In genomic region chr19:9820043-9820442, GRCh38 we compare ENCODE assay signal across 8 cellular contexts. TPM values are rescaled to one million over a fixed set of nuclear protein-coding genes. Genes with fewer than 3 reads are reported as not detected.
A peak's percentile ranks its signal among the peaks of the same experiment; 100 is the strongest.
DNase-seq lines count a peak whose midpoint lies in the region; ATAC-seq, FAIRE-seq and TF ChIP-seq lines count a peak whose summit lies in the region.
"Not testable (repeated sequence)": the region's sequence is repeated elsewhere in the genome, so short reads cannot be mapped to it uniquely, and the experiment has no call there.

No MANE protein-coding gene starts in this region.

- H3K27ac ChIP-seq in GM12878 (ENCODE audit: control insufficient read depth, insufficient read depth): not testable (repeated sequence)
- H3K27ac ChIP-seq in esophagus squamous epithelium: peak overlapping the region; percentile 97 to 99 (median 98)
- H3K27ac ChIP-seq in lung (ENCODE audit: low read depth in 1 of 2, low read length in 1 of 2): peak overlapping the region; percentile 41 to 87
- peak overlapping the region; percentile 93 for H3K27ac ChIP-seq in psoas muscle

- in situ Hi-C loops in GM12878 (cut with MboI): not testable (repeated sequence)

- H3K27me3 Mint-ChIP-seq in Caco-2 (ENCODE audit: insufficient read depth, unreplicated experiment); activated CD4-positive, alpha-beta T cell treated with anti-CD3 and anti-CD28 coated beads, Interleukin-2, amount 10 ng/mL, durations not matched to agents 24 days and 14 days; type B pancreatic cell: not testable (repeated sequence)

- not testable (repeated sequence) for FAIRE-seq in GM12878 (lab: Jason Lieb, UNC)

- not testable (repeated sequence) for H3K9me3 Mint-ChIP-seq in Caco-2 (ENCODE audit: unreplicated experiment); activated CD4-positive, alpha-beta T cell treated with anti-CD3 and anti-CD28 coated beads, Interleukin-2, amount 10 ng/mL, durations not matched to agents 24 days and 14 days; type B pancreatic cell

- not testable (repeated sequence) for TF ChIP-seq EP300 in GM12878 (IDR thresholded peaks at IDR 0.05; ENCODE audit: borderline replicate concordance in 1 of 2, control insufficient read depth in 1 of 2, low read depth in 2 of 2, low read length in 2 of 2)

- H3K4me3 ChIP-seq in Caco-2 (ENCODE audit: low read depth, low read length); lung: not testable (repeated sequence)
- peak overlapping the region; percentile 55 for H3K4me3 ChIP-seq in NB4 (ENCODE audit: low read depth, low read length)
- peak overlapping the region; percentile 54; the same call in 1 of the 2 replicates for H3K4me3 ChIP-seq in GM12878
- H3K4me3 ChIP-seq in esophagus squamous epithelium: peak overlapping the region in 3 of 4 donors; percentile 75 to 99 (median 98)
- peak overlapping the region; percentile 98 for H3K4me3 ChIP-seq in psoas muscle

- RAD21 ChIA-PET in GM12878 (lab: Charles Lee; ENCODE audit: unreplicated experiment): not testable (repeated sequence)

- H3K27ac Mint-ChIP-seq in Caco-2 (ENCODE audit: unreplicated experiment): peak overlapping the region; percentile 92
- peak overlapping the region; percentile 25 for H3K27ac Mint-ChIP-seq in activated CD4-positive, alpha-beta T cell treated with anti-CD3 and anti-CD28 coated beads, Interleukin-2, amount 10 ng/mL, durations not matched to agents 24 days and 14 days
- peak overlapping the region; percentile 98 for H3K27ac Mint-ChIP-seq in type B pancreatic cell

- not testable (repeated sequence) for ATAC-seq in GM12878; lung (ENCODE audit: insufficient read depth, low FRiP score); psoas muscle

- not testable (repeated sequence) for TF ChIP-seq RAD21 in GM12878 (IDR thresholded peaks at IDR 0.05; ENCODE audit: insufficient read depth, low read depth, low read length)

- not testable (repeated sequence) for H4K20me1 ChIP-seq in GM12878 (ENCODE audit: control insufficient read depth, insufficient read depth)

- H3K9me3 ChIP-seq in Caco-2; GM12878 (replicated peaks; ENCODE audit: control insufficient read depth, insufficient read depth, low read length); esophagus squamous epithelium; lung (ENCODE audit: control insufficient read depth in 2 of 2, insufficient read depth in 1 of 2, low read length in 1 of 2); psoas muscle: not testable (repeated sequence)

- peak overlapping the region; percentile 69 for H2AFZ ChIP-seq in GM12878 (ENCODE audit: control insufficient read depth, low read depth, low read length)

- H3K27me3 ChIP-seq in Caco-2 (replicated peaks; ENCODE audit: control insufficient read depth, insufficient read depth, low read length); GM12878 (replicated peaks in 1 of 2; ENCODE audit: control insufficient read depth in 2 of 2, insufficient read depth in 2 of 2, low read length in 1 of 2); esophagus squamous epithelium; lung (ENCODE audit: control insufficient read depth, insufficient read depth); psoas muscle (ENCODE audit: insufficient read depth in 3 of 3, low read length in 2 of 3): not testable (repeated sequence)

- intact Hi-C loops in Caco-2 (cut with micrococcal nuclease; ENCODE audit: unreplicated experiment); activated CD4-positive, alpha-beta T cell treated with anti-CD3 and anti-CD28 coated beads, Interleukin-2, amount 10 ng/mL, durations not matched to agents 24 days and 14 days (cut with micrococcal nuclease); GM12878 (cut with micrococcal nuclease; ENCODE audit: unreplicated experiment); esophagus squamous epithelium (cut with DNase I); psoas muscle (cut with DNase I): not testable (repeated sequence)

- BruUV-seq in Caco-2 (replicated peaks; lab: Mats Ljungman, UMichigan): TSS peak; percentile 41
- BruUV-seq in GM12878 (replicated peaks; lab: Mats Ljungman, UMichigan): not testable (repeated sequence)

- CTCF ChIA-PET in Caco-2 (lab: Charles Lee); GM12878 (lab: Yijun Ruan, JAX): not testable (repeated sequence)

- H3K4me3 Mint-ChIP-seq in Caco-2 (ENCODE audit: unreplicated experiment): peak overlapping the region; percentile 90
- peak overlapping the region; percentile 93 for H3K4me3 Mint-ChIP-seq in activated CD4-positive, alpha-beta T cell treated with anti-CD3 and anti-CD28 coated beads, Interleukin-2, amount 10 ng/mL, durations not matched to agents 24 days and 14 days
- H3K4me3 Mint-ChIP-seq in type B pancreatic cell: peak overlapping the region; percentile 93

- not testable (repeated sequence) for TF ChIP-seq POLR2A in NB4 (IDR thresholded peaks at IDR 0.05; ENCODE audit: extremely low read depth, insufficient read length); GM12878 (IDR thresholded peaks at IDR 0.05; ENCODE audit: low read depth, low read length); esophagus squamous epithelium (IDR thresholded peaks at IDR 0.05)

- H3K36me3 Mint-ChIP-seq in Caco-2 (ENCODE audit: insufficient read depth, unreplicated experiment) (peaks cover 34% of the 10 kb centered on the region), type B pancreatic cell (peaks cover 11% of the 10 kb centered on the region)
- peaks cover 21% of the 10 kb centered on the region for H3K36me3 Mint-ChIP-seq in activated CD4-positive, alpha-beta T cell treated with anti-CD3 and anti-CD28 coated beads, Interleukin-2, amount 10 ng/mL, durations not matched to agents 24 days and 14 days (ENCODE audit: low read depth)

- DNase-seq in Caco-2; NB4 (ENCODE audit: low read depth); activated CD4-positive, alpha-beta T cell treated with anti-CD3 and anti-CD28 coated beads, Interleukin-2, amount 10 ng/mL, durations not matched to agents 24 days and 14 days; GM12878 (ENCODE audit: low read depth, low spot score); esophagus squamous epithelium (lab: John Stamatoyannopoulos, UW); type B pancreatic cell (ENCODE audit: extremely low spot score, unreplicated experiment): not testable (repeated sequence)
- DNase-seq in lung (ENCODE audit: low spot score) (peak; percentile 37), psoas muscle (peak in 1 of 2 donors; percentile 51)

- POLR2A ChIA-PET in Caco-2 (lab: Charles Lee); GM12878 (lab: Charles Lee): not testable (repeated sequence)

- H3K9ac ChIP-seq in GM12878 (ENCODE audit: control insufficient read depth, insufficient read depth, low read length): not testable (repeated sequence)

- H3K36me3 ChIP-seq in Caco-2 (ENCODE audit: control insufficient read depth, insufficient read depth, low read length); GM12878 (ENCODE audit: control insufficient read depth in 2 of 2, insufficient read depth in 2 of 2, low read length in 1 of 2); lung (ENCODE audit: control insufficient read depth in 2 of 2, insufficient read depth in 2 of 2, low read length in 2 of 2); psoas muscle (ENCODE audit: insufficient read depth in 1 of 2, low read depth in 1 of 2): not testable (repeated sequence)
- peaks cover 0 to 26% (median 0%) of the 10 kb centered on the region in 3 donors for H3K36me3 ChIP-seq in esophagus squamous epithelium

- TF ChIP-seq CTCF in Caco-2 (IDR thresholded peaks at IDR 0.05; ENCODE audit: insufficient read depth in 1 of 2, low read depth in 1 of 2, low read length in 1 of 2, severe bottlenecking in 1 of 2, unreplicated experiment in 1 of 2); NB4 (IDR thresholded peaks at IDR 0.05; ENCODE audit: low read depth, low read length); GM12878 (IDR thresholded peaks at IDR 0.05 in 2 of 3, conservative IDR thresholded peaks at IDR 0.05 in 1 of 3; ENCODE audit: control insufficient read depth in 2 of 3, extremely low read depth in 1 of 3, insufficient read depth in 1 of 3, low read depth in 3 of 3, low read length in 3 of 3); esophagus squamous epithelium (IDR thresholded peaks at IDR 0.05); lung (IDR thresholded peaks at IDR 0.05; ENCODE audit: control extremely low read depth, extremely low read depth); psoas muscle (IDR thresholded peaks at IDR 0.05); type B pancreatic cell (conservative IDR thresholded peaks at IDR 0.05): not testable (repeated sequence)

- SMC1A ChIA-PET in GM12878 (lab: Charles Lee; ENCODE audit: uncharacterized antibody, unreplicated experiment): not testable (repeated sequence)

- H3K4me2 ChIP-seq in GM12878 (ENCODE audit: control insufficient read depth, insufficient read depth): peak overlapping the region; percentile 84

- H3K79me2 ChIP-seq in GM12878 (ENCODE audit: control insufficient read depth, insufficient read depth, low read length): peaks cover 20% of the 10 kb centered on the region

- H3K4me1 ChIP-seq in Caco-2; GM12878 (ENCODE audit: control insufficient read depth, insufficient read depth, low read length); lung (ENCODE audit: control insufficient read depth in 2 of 2, insufficient read depth in 2 of 2, low read length in 2 of 2): not testable (repeated sequence)
- H3K4me1 ChIP-seq in esophagus squamous epithelium (peaks cover 14 to 34% (median 18%) of the 10 kb centered on the region in 3 donors), psoas muscle (peaks cover 13% of the 10 kb centered on the region)

- WGBS in GM12878 (ENCODE audit: insufficient coverage, insufficient replicate concordance, low lambda C conversion rate, missing lambda C conversion rate): 98% methylated on average over 8 of the region's 8 CpGs
- WGBS in esophagus squamous epithelium, 2 donors: 86 to 89% methylated on average over 3 to 5 of the region's 8 CpGs
- WGBS in lung, 2 donors: 95 to 97% methylated on average over 8 of the region's 8 CpGs
- 90 to 94% (median 90%) methylated on average over 8 of the region's 8 CpGs for WGBS in psoas muscle, 3 donors

- H3K4me1 Mint-ChIP-seq in Caco-2 (ENCODE audit: low read depth, unreplicated experiment): not testable (repeated sequence)
- H3K4me1 Mint-ChIP-seq in activated CD4-positive, alpha-beta T cell treated with anti-CD3 and anti-CD28 coated beads, Interleukin-2, amount 10 ng/mL, durations not matched to agents 24 days and 14 days: peaks cover 22% of the 10 kb centered on the region
- H3K4me1 Mint-ChIP-seq in type B pancreatic cell (ENCODE audit: unreplicated experiment): peaks cover 25% of the 10 kb centered on the region

RNA-seq across cellular contexts. Expression of gene FBXL12, which starts 1.2 kb away (rescaled TPM):
- total RNA-seq in Caco-2 (2022) (37.6 and 39.9 TPM in 2 replicates), GM12878 (2014; rRNA removed) (26.2 and 28.6 TPM in 2 replicates), GM12878 (2014; rRNA removed; fragmentation: Illumina TruSeq; extraction: Trizol) (13.1 and 13.6 TPM in 2 replicates), GM12878 (2021) (22.5 and 24.5 TPM in 2 replicates), esophagus squamous epithelium (10 to 100 TPM in 3 of 4 donors, 1 to 10 TPM in 1; 6.9 to 20.0 (median 13.7) TPM), lung (10 to 100 TPM; 23.1 to 26.7 TPM), psoas muscle (10 to 100 TPM; 10.4 to 22.1 (median 12.9) TPM), type B pancreatic cell (ENCODE audit: low replicate concordance) (27.8 and 31.4 TPM in 2 replicates)
- 19.4 and 23.3 TPM in 2 replicates for total RNA-seq in activated CD4-positive, alpha-beta T cell treated with anti-CD3 and anti-CD28 coated beads, Interleukin-2, amount 10 ng/mL, durations not matched to agents 24 days and 14 days
- 56.5 and 60.6 TPM in 2 replicates for total RNA-seq in GM12878 (2013; cell fraction: nucleolus; rRNA removed)
- 12.1 TPM for polyA plus RNA-seq in GM12878 (2011; ENCODE audit: low read depth)
- polyA plus RNA-seq in GM12878 (2011; rRNA removed) (16.5 and 22.0 TPM in 2 replicates), GM12878 (2014; fragmentation: Illumina TruSeq; extraction: Trizol) (15.6 and 17.1 TPM in 2 replicates), GM12878 (2014; fragmentation: Nextera tagmentation; extraction: Ambion mirVana) (1 to 10 TPM; 1.4 to 4.1 TPM), GM12878 (2014; rRNA removed) (35.7 and 40.0 TPM in 2 replicates), GM12878 (2016; fragmentation: Nextera tagmentation; extraction: Ambion mirVana) (10 to 100 TPM; 26.8 to 27.3 TPM), lung (10 to 100 TPM; 18.8 to 27.0 TPM), psoas muscle (10 to 100 TPM; 11.4 to 16.6 (median 16.1) TPM)
- 31.7 and 43.2 TPM in 2 replicates for polyA plus RNA-seq in GM12878 (2011; cell fraction: cytosol; rRNA removed)
- 46.4 and 62.5 TPM in 2 replicates for polyA plus RNA-seq in GM12878 (2011; cell fraction: nucleus; rRNA removed)
- 21.0 and 21.4 TPM in 2 replicates for polyA plus RNA-seq in GM12878 (2012)
- 9.6 and 18.8 TPM in 2 replicates for polyA minus RNA-seq in GM12878 (2011; rRNA and poly(A)+ RNA removed)
- polyA minus RNA-seq in GM12878 (2011; cell fraction: cytosol; rRNA and poly(A)+ RNA removed): 8.5 and 11.9 TPM in 2 replicates
- polyA minus RNA-seq in GM12878 (2011; cell fraction: nucleus; rRNA and poly(A)+ RNA removed): 19.5 and 35.9 TPM in 2 replicates

RNA-seq across cellular contexts. Expression of gene UBL5, which starts 7.7 kb away (rescaled TPM):
- total RNA-seq in Caco-2 (2022): 345 and 359 TPM in 2 replicates
- 355 and 359 TPM in 2 replicates for total RNA-seq in activated CD4-positive, alpha-beta T cell treated with anti-CD3 and anti-CD28 coated beads, Interleukin-2, amount 10 ng/mL, durations not matched to agents 24 days and 14 days
- total RNA-seq in GM12878 (2013; cell fraction: nucleolus; rRNA removed): 18.1 and 20.5 TPM in 2 replicates
- 297 and 314 TPM in 2 replicates for total RNA-seq in GM12878 (2014; rRNA removed)
- 292 and 299 TPM in 2 replicates for total RNA-seq in GM12878 (2014; rRNA removed; fragmentation: Illumina TruSeq; extraction: Trizol)
- total RNA-seq in GM12878 (2021): 343 and 345 TPM in 2 replicates
- 467 TPM for polyA plus RNA-seq in GM12878 (2011; ENCODE audit: low read depth)
- 679 and 767 TPM in 2 replicates for polyA plus RNA-seq in GM12878 (2011; rRNA removed)
- polyA plus RNA-seq in GM12878 (2011; cell fraction: cytosol; rRNA removed): 751 and 930 TPM in 2 replicates
- 559 and 571 TPM in 2 replicates for polyA plus RNA-seq in GM12878 (2011; cell fraction: nucleus; rRNA removed)
- 538 and 589 TPM in 2 replicates for polyA plus RNA-seq in GM12878 (2012)
- polyA plus RNA-seq in GM12878 (2014; fragmentation: Illumina TruSeq; extraction: Trizol): 340 and 433 TPM in 2 replicates
- polyA plus RNA-seq in GM12878 (2014; fragmentation: Nextera tagmentation; extraction: Ambion mirVana): 100 to 1,000 TPM; 888 to 897 TPM
- 477 and 654 TPM in 2 replicates for polyA plus RNA-seq in GM12878 (2014; rRNA removed)
- 100 to 1,000 TPM; 816 to 817 TPM for polyA plus RNA-seq in GM12878 (2016; fragmentation: Nextera tagmentation; extraction: Ambion mirVana)
- polyA minus RNA-seq in GM12878 (2011; rRNA and poly(A)+ RNA removed): 163 and 180 TPM in 2 replicates
- 37.7 and 58.5 TPM in 2 replicates for polyA minus RNA-seq in GM12878 (2011; cell fraction: cytosol; rRNA and poly(A)+ RNA removed)
- 19.9 and 30.6 TPM in 2 replicates for polyA minus RNA-seq in GM12878 (2011; cell fraction: nucleus; rRNA and poly(A)+ RNA removed)
- 100 to 1,000 TPM; 394 to 688 (median 499) TPM for total RNA-seq in esophagus squamous epithelium
- total RNA-seq in lung: 100 to 1,000 TPM; 102 to 262 TPM
- 1,000 to 10,000 TPM in 1 of 2 donors, 100 to 1,000 TPM in 1; 611 to 1,378 TPM for polyA plus RNA-seq in lung
- 100 to 1,000 TPM; 262 to 368 (median 315) TPM for total RNA-seq in psoas muscle
- polyA plus RNA-seq in psoas muscle: 100 to 1,000 TPM; 581 to 659 (median 643) TPM
- total RNA-seq in type B pancreatic cell (ENCODE audit: low replicate concordance): 347 and 362 TPM in 2 replicates

RNA-seq across cellular contexts. Expression of gene PIN1, which starts 15.1 kb away (rescaled TPM):
- 63.3 and 65.3 TPM in 2 replicates for total RNA-seq in Caco-2 (2022)
- 87.9 and 93.0 TPM in 2 replicates for total RNA-seq in activated CD4-positive, alpha-beta T cell treated with anti-CD3 and anti-CD28 coated beads, Interleukin-2, amount 10 ng/mL, durations not matched to agents 24 days and 14 days
- 38.7 and 41.8 TPM in 2 replicates for total RNA-seq in GM12878 (2013; cell fraction: nucleolus; rRNA removed)
- total RNA-seq in GM12878 (2014; rRNA removed): 155 and 162 TPM in 2 replicates
- total RNA-seq in GM12878 (2014; rRNA removed; fragmentation: Illumina TruSeq; extraction: Trizol): 35.5 and 38.8 TPM in 2 replicates
- 90.4 and 95.6 TPM in 2 replicates for total RNA-seq in GM12878 (2021)
- polyA plus RNA-seq in GM12878 (2011; ENCODE audit: low read depth): 31.4 TPM
- 26.5 and 47.3 TPM in 2 replicates for polyA plus RNA-seq in GM12878 (2011; rRNA removed)
- polyA plus RNA-seq in GM12878 (2011; cell fraction: cytosol; rRNA removed): 70.3 and 132 TPM in 2 replicates
- 101 and 114 TPM in 2 replicates for polyA plus RNA-seq in GM12878 (2011; cell fraction: nucleus; rRNA removed)
- 44.0 and 53.8 TPM in 2 replicates for polyA plus RNA-seq in GM12878 (2012)
- polyA plus RNA-seq in GM12878 (2014; fragmentation: Illumina TruSeq; extraction: Trizol): 5.3 and 16.0 TPM in 2 replicates
- polyA plus RNA-seq in GM12878 (2014; fragmentation: Nextera tagmentation; extraction: Ambion mirVana): 1 to 10 TPM; 2.4 to 6.1 TPM
- 156 and 169 TPM in 2 replicates for polyA plus RNA-seq in GM12878 (2014; rRNA removed)
- 100 to 1,000 TPM; 180 to 209 TPM for polyA plus RNA-seq in GM12878 (2016; fragmentation: Nextera tagmentation; extraction: Ambion mirVana)
- 10.6 and 25.1 TPM in 2 replicates for polyA minus RNA-seq in GM12878 (2011; rRNA and poly(A)+ RNA removed)
- 17.2 and 18.3 TPM in 2 replicates for polyA minus RNA-seq in GM12878 (2011; cell fraction: cytosol; rRNA and poly(A)+ RNA removed)
- polyA minus RNA-seq in GM12878 (2011; cell fraction: nucleus; rRNA and poly(A)+ RNA removed): 12.2 and 19.7 TPM in 2 replicates
- 10 to 100 TPM; 61.1 to 77.1 (median 67.6) TPM for total RNA-seq in esophagus squamous epithelium
- total RNA-seq in lung: 10 to 100 TPM; 77.4 to 81.1 TPM
- polyA plus RNA-seq in lung: 100 to 1,000 TPM in 1 of 2 donors, 10 to 100 TPM in 1; 69.8 to 108 TPM
- total RNA-seq in psoas muscle: 10 to 100 TPM; 49.6 to 64.4 (median 56.9) TPM
- 10 to 100 TPM; 63.9 to 81.1 (median 68.1) TPM for polyA plus RNA-seq in psoas muscle
- total RNA-seq in type B pancreatic cell (ENCODE audit: low replicate concordance): 59.9 and 69.6 TPM in 2 replicates

RNA-seq across cellular contexts. Expression of gene ZNF846, which starts 51.5 kb away (rescaled TPM):
- total RNA-seq in Caco-2 (2022) (5.3 and 6.2 TPM in 2 replicates), GM12878 (2014; rRNA removed) (1.3 and 1.8 TPM in 2 replicates), GM12878 (2014; rRNA removed; fragmentation: Illumina TruSeq; extraction: Trizol) (1.5 and 1.7 TPM in 2 replicates), GM12878 (2021) (1.5 and 2.1 TPM in 2 replicates), esophagus squamous epithelium (10 to 100 TPM; 10.8 to 18.5 (median 13.5) TPM), lung (10 to 100 TPM; 10.5 to 30.9 TPM), psoas muscle (1 to 10 TPM; 2.1 to 6.8 (median 4.2) TPM), type B pancreatic cell (ENCODE audit: low replicate concordance) (9.8 and 17.4 TPM in 2 replicates)
- total RNA-seq in activated CD4-positive, alpha-beta T cell treated with anti-CD3 and anti-CD28 coated beads, Interleukin-2, amount 10 ng/mL, durations not matched to agents 24 days and 14 days: 2.2 and 3.4 TPM in 2 replicates
- 2.2 and 2.4 TPM in 2 replicates for total RNA-seq in GM12878 (2013; cell fraction: nucleolus; rRNA removed)
- 1.7 TPM for polyA plus RNA-seq in GM12878 (2011; ENCODE audit: low read depth)
- polyA plus RNA-seq in GM12878 (2011; rRNA removed) (1.2 and 1.6 TPM in 2 replicates), GM12878 (2014; fragmentation: Illumina TruSeq; extraction: Trizol) (1.5 and 1.6 TPM in 2 replicates), GM12878 (2014; fragmentation: Nextera tagmentation; extraction: Ambion mirVana) (1 to 10 TPM in 1 of 2 experiments, under 1 TPM in 1; 0.64 to 1.2 TPM), GM12878 (2014; rRNA removed) (2.6 and 4.1 TPM in 2 replicates), GM12878 (2016; fragmentation: Nextera tagmentation; extraction: Ambion mirVana) (1 to 10 TPM; 1.2 to 1.7 TPM), lung (1 to 10 TPM; 3.2 to 7.4 TPM), psoas muscle (1 to 10 TPM; 1.7 to 6.5 (median 2.5) TPM)
- polyA plus RNA-seq in GM12878 (2011; cell fraction: cytosol; rRNA removed): 0.23 and 0.52 TPM in 2 replicates
- 1.1 TPM in 2 replicates for polyA plus RNA-seq in GM12878 (2011; cell fraction: nucleus; rRNA removed)
- 3.0 TPM in 2 replicates for polyA plus RNA-seq in GM12878 (2012)
- 0.41 and 0.59 TPM in 2 replicates for polyA minus RNA-seq in GM12878 (2011; rRNA and poly(A)+ RNA removed)
- polyA minus RNA-seq in GM12878 (2011; cell fraction: cytosol; rRNA and poly(A)+ RNA removed): not detected in 2 replicates
- polyA minus RNA-seq in GM12878 (2011; cell fraction: nucleus; rRNA and poly(A)+ RNA removed): 0.73 and 1.9 TPM in 2 replicates

Comparison
In these comparisons a context has a peak if more than half of its experiments do, and no peak if none do; other contexts are left out.
1. H3K27ac Mint-ChIP-seq: peak in every context shown above with its lines; median percentile 98 in type B pancreatic cell; 92 in Caco-2; 25 in activated CD4-positive, alpha-beta T cell treated with anti-CD3 and anti-CD28 coated beads, Interleukin-2, amount 10 ng/mL, durations not matched to agents 24 days and 14 days.